ENCODE assay signal across 35 cellular contexts in genomic region chr2:116877944-116878343, GRCh38.
DNase-seq lines count a peak whose midpoint lies in the region; ATAC-seq, FAIRE-seq and TF ChIP-seq lines count a peak whose summit lies in the region.
"Had no signal": no experiment of that assay in that cellular context is flagged by ENCODE, and none has a peak within 500 bp of the region (broad histone marks: within the 10 kb centered on the region; RNA-seq: fewer than 3 reads in every experiment).

No MANE protein-coding gene starts in this region.

- H3K27me3 ChIP-seq in colonic mucosa (no peaks in the 10 kb centered on the region), small intestine (ENCODE audit: control insufficient read depth in 2 of 2, insufficient read depth in 2 of 2, low read length in 2 of 2) (no peaks in the 10 kb centered on the region), ascending aorta (no peaks in the 10 kb centered on the region), H7 (ENCODE audit: control insufficient read depth, insufficient read depth, low read length) (no peaks in the 10 kb centered on the region)
- H3K27me3 ChIP-seq: BE2C; BLaER1; BLaER1 treated with 17β-estradiol and CSF1 and Interleukin-3, amounts not matched to agents 10 nM and 100 nM had no signal

- H3K4me1 ChIP-seq in colonic mucosa = no peaks in the 10 kb centered on the region
- peaks cover 12% of the 10 kb centered on the region for H3K4me1 ChIP-seq in mucosa of descending colon (ENCODE audit: low read depth)
- H3K4me1 ChIP-seq in small intestine (ENCODE audit: control insufficient read depth in 2 of 2, insufficient read depth in 1 of 2, low read depth in 1 of 2, low read length in 1 of 2) = peaks cover 0 to 2% of the 10 kb centered on the region in 2 donors
- H3K4me1 ChIP-seq in ascending aorta = no peaks in the 10 kb centered on the region
- H3K4me1 ChIP-seq: A549; BE2C; BLaER1; BLaER1 treated with 17β-estradiol and CSF1 and Interleukin-3, amounts not matched to agents 10 nM and 100 nM had no signal

- TF ChIP-seq CTCF in colonic mucosa (IDR thresholded peaks at IDR 0.05) = no peak
- no peak for TF ChIP-seq CTCF in mucosa of descending colon (IDR thresholded peaks at IDR 0.05)
- no peak for TF ChIP-seq CTCF in ascending aorta (IDR thresholded peaks at IDR 0.05)

- WGBS in small intestine, 3 donors = 61 to 89% (median 75%) methylated on average over 2 of the region's 2 CpGs

- H3K9me3 ChIP-seq in colonic mucosa (no peaks in the 10 kb centered on the region), mucosa of descending colon (no peaks in the 10 kb centered on the region), small intestine (ENCODE audit: control insufficient read depth, low read depth) (no peaks in the 10 kb centered on the region), ascending aorta (no peaks in the 10 kb centered on the region)
- H3K9me3 ChIP-seq: A549, BE2C, Caco-2 had no signal

- peak; percentile 92 for ATAC-seq in left colon
- peak; percentile 84 for ATAC-seq in mucosa of descending colon
- ATAC-seq: A549; CD8-positive, alpha-beta T cell had no signal

- no peak for FAIRE-seq in small intestine (lab: Jason Lieb, UNC)
- FAIRE-seq: A204.1, A549, D721Med had no signal

- H3K4me3 ChIP-seq in colonic mucosa (no peak overlapping the region), mucosa of descending colon (no peak overlapping the region), small intestine (ENCODE audit: low read depth in 1 of 2, low read length in 2 of 2) (no peak overlapping the region), ascending aorta (no peak overlapping the region), H7 (ENCODE audit: insufficient read depth, low read depth, low read length) (no peak overlapping the region)
- H3K4me3 ChIP-seq: A549; BLaER1; BLaER1 treated with 17β-estradiol and CSF1 and Interleukin-3, amounts not matched to agents 10 nM and 100 nM had no signal

- H3K27ac ChIP-seq in colonic mucosa = no peak overlapping the region
- H3K27ac ChIP-seq in small intestine (ENCODE audit: low read depth in 1 of 2, low read length in 1 of 2) = no peak overlapping the region
- H3K27ac ChIP-seq in ascending aorta = no peak overlapping the region
- H3K27ac ChIP-seq: 22Rv1; A549; BLaER1; BLaER1 treated with 17β-estradiol and CSF1 and Interleukin-3, amounts not matched to agents 10 nM and 100 nM; C4-2B had no signal

- no peak overlapping the region for H3K9ac ChIP-seq in colonic mucosa (ENCODE audit: low read depth in 2 of 2, low read length in 2 of 2)
- H3K9ac ChIP-seq: BLaER1; BLaER1 treated with 17β-estradiol and CSF1 and Interleukin-3, amounts not matched to agents 10 nM and 100 nM had no signal

- intact Hi-C loops in colonic mucosa (cut with DNase I) = no loop called here
- intact Hi-C loops in left colon (cut with DNase I, micrococcal nuclease) = no loop called here
- intact Hi-C loops in mucosa of descending colon (cut with DNase I, micrococcal nuclease) = no loop called here
- intact Hi-C loops in ascending aorta (cut with DNase I) = no loop called here

- H3K36me3 ChIP-seq in colonic mucosa = no peaks in the 10 kb centered on the region
- no peaks in the 10 kb centered on the region for H3K36me3 ChIP-seq in mucosa of descending colon (ENCODE audit: low read depth)
- no peaks in the 10 kb centered on the region for H3K36me3 ChIP-seq in small intestine (ENCODE audit: control insufficient read depth in 2 of 2, insufficient read depth in 2 of 2, low read length in 2 of 2)
- H3K36me3 ChIP-seq in ascending aorta = no peaks in the 10 kb centered on the region
- H3K36me3 ChIP-seq in H7 (replicated peaks; ENCODE audit: control insufficient read depth, insufficient read depth, low read length) = no peaks in the 10 kb centered on the region
- H3K36me3 ChIP-seq: BE2C; BLaER1; BLaER1 treated with 17β-estradiol and CSF1 and Interleukin-3, amounts not matched to agents 10 nM and 100 nM had no signal

- DNase-seq in colonic mucosa = peak; percentile 21
- DNase-seq in left colon = no peak
- DNase-seq in mucosa of descending colon = peak in 1 of 3 donors; percentile 20
- DNase-seq in small intestine = peak; percentile 54
- no peak for DNase-seq in ascending aorta (ENCODE audit: low spot score in 2 of 2)
- DNase-seq in NCI-H1048 (lab: John Stamatoyannopoulos, UW) = no peak
- DNase-seq in midbrain (lab: John Stamatoyannopoulos, UW) = no peak
- no peak for DNase-seq in H7
- DNase-seq: 8988T; ACHN; AML-193; BE2C; C1 segment of cervical spinal cord; Caco-2; Calu3; CD4-positive, alpha-beta memory T cell; CD4-positive, alpha-beta T cell; CD4-positive, CD25-positive, alpha-beta regulatory T cell; CD8-positive, alpha-beta memory T cell; CD8-positive, alpha-beta T cell; COR-L47; DMS 273 treated with DMSO at 0.1 percent for 48 hours; DMS153; DMS53; DMS79; DMS79 treated with DMSO at 0.1 percent for 48 hours; DND-41; EL had no signal

Comparison
In these comparisons a context has a peak if more than half of its experiments do, and no peak if none do; other contexts are left out.
1. DNase-seq: peak in colonic mucosa (single experiment) and small intestine (single experiment); none in left colon (0 of 2), ascending aorta (0 of 2), NCI-H1048 (single experiment), midbrain (single experiment) and H7 (single experiment).